In genomic region chr4:37095925-37096324, GRCh38 we compare ENCODE assay signal across 33 cellular contexts.
"Had no signal": no experiment of that assay in that cellular context is flagged by ENCODE, and none has a peak within 500 bp of the region (broad histone marks: within the 10 kb centered on the region; RNA-seq: fewer than 3 reads in every experiment).

No MANE protein-coding gene starts in this region.

- H3K4me1 ChIP-seq: adrenal gland, body of pancreas, esophagus muscularis mucosa, foreskin keratinocyte, gastroesophageal sphincter, heart right ventricle had no signal

- H3K9me3 ChIP-seq: adrenal gland, body of pancreas, esophagus muscularis mucosa, gastroesophageal sphincter had no signal

- H3K36me3 ChIP-seq: adrenal gland, esophagus muscularis mucosa, gastroesophageal sphincter, heart right ventricle, WERI-Rb-1 had no signal

- H3K4me1 Mint-ChIP-seq: activated B cell treated with CpG ODN at 0.5 μM for 24 hours; activated naive CD4-positive, alpha-beta T cell treated with anti-CD3 and anti-CD28 coated beads, Interleukin-2, amount 50 U/mL, for 24 hours; activated naive CD8-positive, alpha-beta T cell treated with anti-CD3 and anti-CD28 coated beads for 36 hours; activated naive CD8-positive, alpha-beta T cell treated with anti-CD3 and anti-CD28 coated beads, Interleukin-2, amount 50 U/mL, for 24 hours; T-helper 17 cell had no signal

- DNase-seq: activated B cell treated with CpG ODN at 0.5 μM for 24 hours; activated CD4-positive, alpha-beta T cell treated with anti-CD3 and anti-CD28 coated beads for 48 hours; activated CD4-positive, alpha-beta T cell treated with anti-CD3 and anti-CD28 coated beads, Interleukin-2, amount 50 U/mL, for 1 hour; activated CD4-positive, alpha-beta T cell treated with anti-CD3 and anti-CD28 coated beads, Interleukin-2, amount 50 U/mL, for 48 hours; activated CD8-positive, alpha-beta memory T cell treated with anti-CD3 and anti-CD28 coated beads for 24 hours; activated CD8-positive, alpha-beta T cell treated with anti-CD3 and anti-CD28 coated beads for 36 hours; activated effector memory CD4-positive, alpha-beta T cell treated with anti-CD3 and anti-CD28 coated beads, Interleukin-2, amount 50 U/mL, for 16 hours; activated naive CD4-positive, alpha-beta T cell treated with anti-CD3 and anti-CD28 coated beads for 36 hours; activated naive CD8-positive, alpha-beta T cell treated with anti-CD3 and anti-CD28 coated beads for 36 hours; activated naive CD8-positive, alpha-beta T cell treated with anti-CD3 and anti-CD28 coated beads, Interleukin-2, amount 50 U/mL, for 24 hours; activated T-cell treated with anti-CD3 and anti-CD28 coated beads, Interleukin-2, amount 50 U/mL, for 1 hour; activated T-cell treated with anti-CD3 and anti-CD28 coated beads, Interleukin-2, amount 50 U/mL, for 48 hours; adrenal gland; amygdala; aorta; body of pancreas; caudate nucleus; cortex of kidney; dermis blood vessel endothelial cell; effector CD4-positive, alpha-beta T cell; effector memory CD8-positive, alpha-beta T cell; erythroblast; heart right ventricle; T-helper 17 cell; T1000; WERI-Rb-1 had no signal

- H3K27me3 Mint-ChIP-seq: activated B cell treated with CpG ODN at 0.5 μM for 24 hours; activated CD8-positive, alpha-beta T cell treated with anti-CD3 and anti-CD28 coated beads for 36 hours; activated naive CD8-positive, alpha-beta T cell treated with anti-CD3 and anti-CD28 coated beads for 36 hours; activated naive CD8-positive, alpha-beta T cell treated with anti-CD3 and anti-CD28 coated beads, Interleukin-2, amount 50 U/mL, for 24 hours; effector memory CD8-positive, alpha-beta T cell had no signal

- H3K4me3 Mint-ChIP-seq: activated B cell treated with CpG ODN at 0.5 μM for 24 hours; activated CD8-positive, alpha-beta T cell treated with anti-CD3 and anti-CD28 coated beads for 36 hours; activated naive CD4-positive, alpha-beta T cell treated with anti-CD3 and anti-CD28 coated beads for 36 hours; activated naive CD4-positive, alpha-beta T cell treated with anti-CD3 and anti-CD28 coated beads, Interleukin-2, amount 50 U/mL, for 24 hours; activated naive CD8-positive, alpha-beta T cell treated with anti-CD3 and anti-CD28 coated beads for 36 hours; activated naive CD8-positive, alpha-beta T cell treated with anti-CD3 and anti-CD28 coated beads, Interleukin-2, amount 50 U/mL, for 24 hours; activated T-helper 1 cell treated with anti-CD3 and anti-CD28 coated beads, Interleukin-12 subunit alpha, Interleukin-12 subunit beta, Interleukin-2, Interleukin-4 antibody, amounts not matched to agents 30 ng/mL and 10 ng/mL and 1 ng/mL, durations not matched to agents 14 hours and 24 hours and 36 hours; effector memory CD8-positive, alpha-beta T cell; T-helper 17 cell; T-helper 2 cell treated with Interferon-gamma antibody and Interleukin-4, amounts not matched to agents 5 μg/mL and 100 μg/mL, for 36 hours had no signal

- H3K27ac ChIP-seq: adrenal gland, body of pancreas, esophagus muscularis mucosa, foreskin keratinocyte, gastroesophageal sphincter, heart right ventricle, WERI-Rb-1 had no signal

- H3K27me3 ChIP-seq: adrenal gland, body of pancreas, esophagus muscularis mucosa, foreskin keratinocyte, gastroesophageal sphincter, heart right ventricle had no signal

- H3K4me3 ChIP-seq: adrenal gland, body of pancreas, esophagus muscularis mucosa, gastroesophageal sphincter, heart right ventricle had no signal

- H3K36me3 Mint-ChIP-seq: activated naive CD4-positive, alpha-beta T cell treated with anti-CD3 and anti-CD28 coated beads, Interleukin-2, amount 50 U/mL, for 24 hours; activated naive CD8-positive, alpha-beta T cell treated with anti-CD3 and anti-CD28 coated beads for 36 hours had no signal

- H3K27ac Mint-ChIP-seq: activated B cell treated with CpG ODN at 0.5 μM for 24 hours; activated CD8-positive, alpha-beta T cell treated with anti-CD3 and anti-CD28 coated beads for 36 hours; activated naive CD4-positive, alpha-beta T cell treated with anti-CD3 and anti-CD28 coated beads for 36 hours; activated naive CD4-positive, alpha-beta T cell treated with anti-CD3 and anti-CD28 coated beads, Interleukin-2, amount 50 U/mL, for 24 hours; activated naive CD8-positive, alpha-beta T cell treated with anti-CD3 and anti-CD28 coated beads for 36 hours; activated naive CD8-positive, alpha-beta T cell treated with anti-CD3 and anti-CD28 coated beads, Interleukin-2, amount 50 U/mL, for 24 hours; activated T-helper 1 cell treated with anti-CD3 and anti-CD28 coated beads, Interleukin-12 subunit alpha, Interleukin-12 subunit beta, Interleukin-2, Interleukin-4 antibody, amounts not matched to agents 30 ng/mL and 10 ng/mL and 1 ng/mL, durations not matched to agents 14 hours and 24 hours and 36 hours; activated T-helper 2 cell treated with anti-CD3 and anti-CD28 coated beads, Interferon-gamma antibody, Interleukin-2, Interleukin-4, amounts not matched to agents 10 μg/mL and 5 μg/mL and 100 μg/mL, durations not matched to agents 14 hours and 24 hours and 36 hours; effector memory CD8-positive, alpha-beta T cell; T-helper 17 cell; T-helper 2 cell treated with Interferon-gamma antibody and Interleukin-4, amounts not matched to agents 5 μg/mL and 100 μg/mL, for 36 hours had no signal

- H3K9me3 Mint-ChIP-seq: activated B cell treated with CpG ODN at 0.5 μM for 24 hours; activated CD8-positive, alpha-beta T cell treated with anti-CD3 and anti-CD28 coated beads for 36 hours; activated naive CD4-positive, alpha-beta T cell treated with anti-CD3 and anti-CD28 coated beads, Interleukin-2, amount 50 U/mL, for 24 hours; activated T-helper 1 cell treated with anti-CD3 and anti-CD28 coated beads, Interleukin-12 subunit alpha, Interleukin-12 subunit beta, Interleukin-2, Interleukin-4 antibody, amounts not matched to agents 30 ng/mL and 10 ng/mL and 1 ng/mL, durations not matched to agents 14 hours and 24 hours and 36 hours; activated T-helper 2 cell treated with anti-CD3 and anti-CD28 coated beads, Interferon-gamma antibody, Interleukin-2, Interleukin-4, amounts not matched to agents 10 μg/mL and 5 μg/mL and 100 μg/mL, durations not matched to agents 14 hours and 24 hours and 36 hours; T-helper 2 cell treated with Interferon-gamma antibody and Interleukin-4, amounts not matched to agents 5 μg/mL and 100 μg/mL, for 36 hours had no signal
